1 cellular context compared by ENCODE assay signal in the genomic region with DNA sequence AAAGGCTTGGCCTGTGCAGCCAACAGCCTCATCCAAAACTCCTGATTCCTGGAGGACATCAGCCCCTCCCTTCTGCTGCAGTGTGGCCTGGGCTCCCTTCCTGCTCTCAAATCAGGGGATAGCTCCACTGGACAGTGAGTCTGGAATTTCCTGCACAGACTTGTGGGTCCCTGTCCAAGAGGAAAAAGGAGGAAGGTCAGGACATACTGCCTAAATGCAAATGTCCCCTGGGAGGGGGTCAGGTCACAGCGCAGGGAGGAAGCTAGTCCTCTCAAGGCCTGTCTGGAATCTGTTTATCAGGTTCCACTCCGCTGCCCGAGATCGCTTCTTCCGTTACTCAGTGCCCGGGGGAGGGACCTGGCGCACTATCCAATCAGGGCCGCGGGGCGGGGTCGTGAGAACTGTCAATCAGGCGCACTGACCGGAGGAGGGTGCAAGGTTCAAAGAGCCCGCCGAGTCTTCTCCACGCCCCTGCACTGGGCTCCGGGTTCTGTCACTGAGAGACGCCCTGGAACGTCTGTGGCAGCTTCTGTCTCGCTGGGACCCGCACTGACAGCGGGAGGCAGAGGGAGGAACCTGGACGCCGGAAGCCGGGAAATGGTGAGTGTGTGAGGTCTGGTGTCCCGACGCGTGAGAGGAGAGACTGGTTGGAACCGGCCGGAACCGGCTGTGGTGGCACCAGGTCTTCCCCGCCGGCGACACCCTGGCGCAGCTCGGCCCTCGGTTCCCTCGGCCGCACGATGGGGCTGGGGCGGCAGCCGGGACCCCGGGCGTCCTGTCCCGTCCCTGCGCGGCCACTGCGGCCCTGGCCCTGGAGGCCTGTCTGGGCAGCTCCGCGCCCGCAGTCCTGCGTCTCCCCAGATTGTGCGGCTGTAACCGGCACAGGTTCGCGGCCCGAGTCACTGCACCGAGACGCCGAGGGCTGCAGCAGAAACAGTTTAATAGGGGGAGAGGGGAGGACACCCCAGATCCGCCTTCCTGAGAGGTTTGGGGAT.
A peak's percentile ranks its signal among the peaks of the same experiment; 100 is the strongest.
TF ChIP-seq lines count a peak whose summit lies in the region.

A gene (plus strand): TSS at position 404 of the 995 bp plus-strand sequence. CDS start 194 bp downstream, at position 598.

TF ChIP-seq in HEK293, 187 proteins besides CTCF, POLR2A, EP300 and RAD21 (continued from another document and continues in another):
- TF ChIP-seq KLF10 (tag by site-specific recombination; IDR thresholded peaks at IDR 0.05) (no peak), ZNF138 (tag by site-specific recombination; IDR thresholded peaks at IDR 0.05; ENCODE audit: borderline replicate concordance) (no peak), GLI4 (tag by site-specific recombination; IDR thresholded peaks at IDR 0.05) (no peak), ZNF830 (tag by site-specific recombination; IDR thresholded peaks at IDR 0.05; ENCODE audit: low read depth) (no peak), GFI1B (tag by site-specific recombination; IDR thresholded peaks at IDR 0.05) (no peak), ZNF843 (tag by site-specific recombination; IDR thresholded peaks at IDR 0.05) (no peak), ZFP37 (tag by site-specific recombination; IDR thresholded peaks at IDR 0.05) (no peak), GLI2 (tag by site-specific recombination; IDR thresholded peaks at IDR 0.05; ENCODE audit: borderline replicate concordance, low read depth) (no peak), ZNF112 (tag by site-specific recombination; IDR thresholded peaks at IDR 0.05) (no peak), ZNF626 (tag by site-specific recombination; IDR thresholded peaks at IDR 0.05) (no peak), SP2 (tag by site-specific recombination; IDR thresholded peaks at IDR 0.05) (peak; percentile 94), ZBTB7A (tag by site-specific recombination; IDR thresholded peaks at IDR 0.05; ENCODE audit: low read depth) (0 out of 2 replicates have a peak, but pooled peaks have one; percentile 38), ZNF501 (tag by site-specific recombination; IDR thresholded peaks at IDR 0.05) (no peak), ZNF571 (tag by site-specific recombination; IDR thresholded peaks at IDR 0.05) (no peak), OVOL3 (tag by site-specific recombination; IDR thresholded peaks at IDR 0.05) (no peak), OSR2 (tag by site-specific recombination; IDR thresholded peaks at IDR 0.05) (no peak), REPIN1 (tag by site-specific recombination; IDR thresholded peaks at IDR 0.05; ENCODE audit: low read depth) (no peak), ZNF140 (tag by site-specific recombination; IDR thresholded peaks at IDR 0.05) (no peak), ZNF514 (tag by site-specific recombination; IDR thresholded peaks at IDR 0.05) (no peak), ZNF664 (tag by site-specific recombination; IDR thresholded peaks at IDR 0.05) (no peak), SETDB1 (IDR thresholded peaks at IDR 0.05; ENCODE audit: insufficient read length, low read length) (no peak), ZNF473 (tag by site-specific recombination; IDR thresholded peaks at IDR 0.05) (no peak), ZNF521 (tag by site-specific recombination; IDR thresholded peaks at IDR 0.05) (no peak), ZNF157 (tag by site-specific recombination; IDR thresholded peaks at IDR 0.05) (no peak), ZNF239 (tag by site-specific recombination; IDR thresholded peaks at IDR 0.05) (no peak), EGR2 (tag by site-specific recombination; IDR thresholded peaks at IDR 0.05; ENCODE audit: low read depth) (no peak), ZNF558 (tag by site-specific recombination; IDR thresholded peaks at IDR 0.05) (no peak), ZBTB17 (tag by site-specific recombination; IDR thresholded peaks at IDR 0.05) (peak; percentile 92)
- TF ChIP-seq, protein P1, sequence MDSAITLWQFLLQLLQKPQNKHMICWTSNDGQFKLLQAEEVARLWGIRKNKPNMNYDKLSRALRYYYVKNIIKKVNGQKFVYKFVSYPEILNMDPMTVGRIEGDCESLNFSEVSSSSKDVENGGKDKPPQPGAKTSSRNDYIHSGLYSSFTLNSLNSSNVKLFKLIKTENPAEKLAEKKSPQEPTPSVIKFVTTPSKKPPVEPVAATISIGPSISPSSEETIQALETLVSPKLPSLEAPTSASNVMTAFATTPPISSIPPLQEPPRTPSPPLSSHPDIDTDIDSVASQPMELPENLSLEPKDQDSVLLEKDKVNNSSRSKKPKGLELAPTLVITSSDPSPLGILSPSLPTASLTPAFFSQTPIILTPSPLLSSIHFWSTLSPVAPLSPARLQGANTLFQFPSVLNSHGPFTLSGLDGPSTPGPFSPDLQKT (IDR thresholded peaks at IDR 0.05; ENCODE audit: borderline replicate concordance, low read depth, low read length) = no peak
- TF ChIP-seq, protein P2, sequence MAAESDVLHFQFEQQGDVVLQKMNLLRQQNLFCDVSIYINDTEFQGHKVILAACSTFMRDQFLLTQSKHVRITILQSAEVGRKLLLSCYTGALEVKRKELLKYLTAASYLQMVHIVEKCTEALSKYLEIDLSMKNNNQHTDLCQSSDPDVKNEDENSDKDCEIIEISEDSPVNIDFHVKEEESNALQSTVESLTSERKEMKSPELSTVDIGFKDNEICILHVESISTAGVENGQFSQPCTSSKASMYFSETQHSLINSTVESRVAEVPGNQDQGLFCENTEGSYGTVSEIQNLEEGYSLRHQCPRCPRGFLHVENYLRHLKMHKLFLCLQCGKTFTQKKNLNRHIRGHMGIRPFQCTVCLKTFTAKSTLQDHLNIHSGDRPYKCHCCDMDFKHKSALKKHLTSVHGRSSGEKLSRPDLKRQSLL (tag by site-specific recombination; IDR thresholded peaks at IDR 0.05) = no peak
- TF ChIP-seq, protein P3, sequence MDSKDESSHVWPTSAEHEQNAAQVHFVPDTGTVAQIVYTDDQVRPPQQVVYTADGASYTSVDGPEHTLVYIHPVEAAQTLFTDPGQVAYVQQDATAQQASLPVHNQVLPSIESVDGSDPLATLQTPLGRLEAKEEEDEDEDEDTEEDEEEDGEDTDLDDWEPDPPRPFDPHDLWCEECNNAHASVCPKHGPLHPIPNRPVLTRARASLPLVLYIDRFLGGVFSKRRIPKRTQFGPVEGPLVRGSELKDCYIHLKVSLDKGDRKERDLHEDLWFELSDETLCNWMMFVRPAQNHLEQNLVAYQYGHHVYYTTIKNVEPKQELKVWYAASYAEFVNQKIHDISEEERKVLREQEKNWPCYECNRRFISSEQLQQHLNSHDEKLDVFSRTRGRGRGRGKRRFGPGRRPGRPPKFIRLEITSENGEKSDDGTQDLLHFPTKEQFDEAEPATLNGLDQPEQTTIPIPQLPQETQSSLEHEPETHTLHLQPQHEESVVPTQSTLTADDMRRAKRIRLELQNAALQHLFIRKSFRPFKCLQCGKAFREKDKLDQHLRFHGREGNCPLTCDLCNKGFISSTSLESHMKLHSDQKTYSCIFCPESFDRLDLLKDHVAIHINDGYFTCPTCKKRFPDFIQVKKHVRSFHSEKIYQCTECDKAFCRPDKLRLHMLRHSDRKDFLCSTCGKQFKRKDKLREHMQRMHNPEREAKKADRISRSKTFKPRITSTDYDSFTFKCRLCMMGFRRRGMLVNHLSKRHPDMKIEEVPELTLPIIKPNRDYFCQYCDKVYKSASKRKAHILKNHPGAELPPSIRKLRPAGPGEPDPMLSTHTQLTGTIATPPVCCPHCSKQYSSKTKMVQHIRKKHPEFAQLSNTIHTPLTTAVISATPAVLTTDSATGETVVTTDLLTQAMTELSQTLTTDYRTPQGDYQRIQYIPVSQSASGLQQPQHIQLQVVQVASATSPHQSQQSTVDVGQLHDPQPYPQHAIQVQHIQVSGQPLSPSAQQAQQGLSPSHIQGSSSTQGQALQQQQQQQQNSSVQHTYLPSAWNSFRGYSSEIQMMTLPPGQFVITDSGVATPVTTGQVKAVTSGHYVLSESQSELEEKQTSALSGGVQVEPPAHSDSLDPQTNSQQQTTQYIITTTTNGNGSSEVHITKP (tag by site-specific recombination; IDR thresholded peaks at IDR 0.05) = peak; percentile 72
- TF ChIP-seq, protein P4, sequence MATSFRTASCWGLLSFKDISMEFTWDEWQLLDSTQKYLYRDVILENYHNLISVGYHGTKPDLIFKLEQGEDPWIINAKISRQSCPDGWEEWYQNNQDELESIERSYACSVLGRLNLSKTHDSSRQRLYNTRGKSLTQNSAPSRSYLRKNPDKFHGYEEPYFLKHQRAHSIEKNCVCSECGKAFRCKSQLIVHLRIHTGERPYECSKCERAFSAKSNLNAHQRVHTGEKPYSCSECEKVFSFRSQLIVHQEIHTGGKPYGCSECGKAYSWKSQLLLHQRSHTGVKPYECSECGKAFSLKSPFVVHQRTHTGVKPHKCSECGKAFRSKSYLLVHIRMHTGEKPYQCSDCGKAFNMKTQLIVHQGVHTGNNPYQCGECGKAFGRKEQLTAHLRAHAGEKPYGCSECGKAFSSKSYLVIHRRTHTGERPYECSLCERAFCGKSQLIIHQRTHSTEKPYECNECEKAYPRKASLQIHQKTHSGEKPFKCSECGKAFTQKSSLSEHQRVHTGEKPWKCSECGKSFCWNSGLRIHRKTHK (tag by site-specific recombination; IDR thresholded peaks at IDR 0.05) = no peak
- TF ChIP-seq, protein P5, sequence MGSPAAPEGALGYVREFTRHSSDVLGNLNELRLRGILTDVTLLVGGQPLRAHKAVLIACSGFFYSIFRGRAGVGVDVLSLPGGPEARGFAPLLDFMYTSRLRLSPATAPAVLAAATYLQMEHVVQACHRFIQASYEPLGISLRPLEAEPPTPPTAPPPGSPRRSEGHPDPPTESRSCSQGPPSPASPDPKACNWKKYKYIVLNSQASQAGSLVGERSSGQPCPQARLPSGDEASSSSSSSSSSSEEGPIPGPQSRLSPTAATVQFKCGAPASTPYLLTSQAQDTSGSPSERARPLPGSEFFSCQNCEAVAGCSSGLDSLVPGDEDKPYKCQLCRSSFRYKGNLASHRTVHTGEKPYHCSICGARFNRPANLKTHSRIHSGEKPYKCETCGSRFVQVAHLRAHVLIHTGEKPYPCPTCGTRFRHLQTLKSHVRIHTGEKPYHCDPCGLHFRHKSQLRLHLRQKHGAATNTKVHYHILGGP (tag by site-specific recombination; IDR thresholded peaks at IDR 0.05) = no peak
- TF ChIP-seq, protein P6, sequence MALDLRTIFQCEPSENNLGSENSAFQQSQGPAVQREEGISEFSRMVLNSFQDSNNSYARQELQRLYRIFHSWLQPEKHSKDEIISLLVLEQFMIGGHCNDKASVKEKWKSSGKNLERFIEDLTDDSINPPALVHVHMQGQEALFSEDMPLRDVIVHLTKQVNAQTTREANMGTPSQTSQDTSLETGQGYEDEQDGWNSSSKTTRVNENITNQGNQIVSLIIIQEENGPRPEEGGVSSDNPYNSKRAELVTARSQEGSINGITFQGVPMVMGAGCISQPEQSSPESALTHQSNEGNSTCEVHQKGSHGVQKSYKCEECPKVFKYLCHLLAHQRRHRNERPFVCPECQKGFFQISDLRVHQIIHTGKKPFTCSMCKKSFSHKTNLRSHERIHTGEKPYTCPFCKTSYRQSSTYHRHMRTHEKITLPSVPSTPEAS (tag by site-specific recombination; IDR thresholded peaks at IDR 0.05) = no peak
- TF ChIP-seq, protein P7, sequence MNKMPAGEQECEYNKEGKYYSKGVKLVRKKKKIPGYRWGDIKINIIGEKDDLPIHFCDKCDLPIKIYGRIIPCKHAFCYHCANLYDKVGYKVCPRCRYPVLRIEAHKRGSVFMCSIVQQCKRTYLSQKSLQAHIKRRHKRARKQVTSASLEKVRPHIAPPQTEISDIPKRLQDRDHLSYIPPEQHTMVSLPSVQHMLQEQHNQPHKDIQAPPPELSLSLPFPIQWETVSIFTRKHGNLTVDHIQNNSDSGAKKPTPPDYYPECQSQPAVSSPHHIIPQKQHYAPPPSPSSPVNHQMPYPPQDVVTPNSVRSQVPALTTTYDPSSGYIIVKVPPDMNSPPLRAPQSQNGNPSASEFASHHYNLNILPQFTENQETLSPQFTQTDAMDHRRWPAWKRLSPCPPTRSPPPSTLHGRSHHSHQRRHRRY (tag by site-specific recombination; IDR thresholded peaks at IDR 0.05) = no peak
- TF ChIP-seq, protein P8, sequence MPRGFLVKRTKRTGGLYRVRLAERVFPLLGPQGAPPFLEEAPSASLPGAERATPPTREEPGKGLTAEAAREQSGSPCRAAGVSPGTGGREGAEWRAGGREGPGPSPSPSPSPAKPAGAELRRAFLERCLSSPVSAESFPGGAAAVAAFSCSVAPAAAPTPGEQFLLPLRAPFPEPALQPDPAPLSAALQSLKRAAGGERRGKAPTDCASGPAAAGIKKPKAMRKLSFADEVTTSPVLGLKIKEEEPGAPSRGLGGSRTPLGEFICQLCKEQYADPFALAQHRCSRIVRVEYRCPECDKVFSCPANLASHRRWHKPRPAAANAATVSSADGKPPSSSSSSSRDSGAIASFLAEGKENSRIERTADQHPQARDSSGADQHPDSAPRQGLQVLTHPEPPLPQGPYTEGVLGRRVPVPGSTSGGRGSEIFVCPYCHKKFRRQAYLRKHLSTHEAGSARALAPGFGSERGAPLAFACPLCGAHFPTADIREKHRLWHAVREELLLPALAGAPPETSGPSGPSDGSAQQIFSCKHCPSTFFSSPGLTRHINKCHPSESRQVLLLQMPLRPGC (tag by site-specific recombination; IDR thresholded peaks at IDR 0.05) = no peak
- TF ChIP-seq, protein P9, sequence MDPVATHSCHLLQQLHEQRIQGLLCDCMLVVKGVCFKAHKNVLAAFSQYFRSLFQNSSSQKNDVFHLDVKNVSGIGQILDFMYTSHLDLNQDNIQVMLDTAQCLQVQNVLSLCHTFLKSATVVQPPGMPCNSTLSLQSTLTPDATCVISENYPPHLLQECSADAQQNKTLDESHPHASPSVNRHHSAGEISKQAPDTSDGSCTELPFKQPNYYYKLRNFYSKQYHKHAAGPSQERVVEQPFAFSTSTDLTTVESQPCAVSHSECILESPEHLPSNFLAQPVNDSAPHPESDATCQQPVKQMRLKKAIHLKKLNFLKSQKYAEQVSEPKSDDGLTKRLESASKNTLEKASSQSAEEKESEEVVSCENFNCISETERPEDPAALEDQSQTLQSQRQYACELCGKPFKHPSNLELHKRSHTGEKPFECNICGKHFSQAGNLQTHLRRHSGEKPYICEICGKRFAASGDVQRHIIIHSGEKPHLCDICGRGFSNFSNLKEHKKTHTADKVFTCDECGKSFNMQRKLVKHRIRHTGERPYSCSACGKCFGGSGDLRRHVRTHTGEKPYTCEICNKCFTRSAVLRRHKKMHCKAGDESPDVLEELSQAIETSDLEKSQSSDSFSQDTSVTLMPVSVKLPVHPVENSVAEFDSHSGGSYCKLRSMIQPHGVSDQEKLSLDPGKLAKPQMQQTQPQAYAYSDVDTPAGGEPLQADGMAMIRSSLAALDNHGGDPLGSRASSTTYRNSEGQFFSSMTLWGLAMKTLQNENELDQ (tag by site-specific recombination; IDR thresholded peaks at IDR 0.05; ENCODE audit: low read depth) = no peak
- TF ChIP-seq, protein P10, sequence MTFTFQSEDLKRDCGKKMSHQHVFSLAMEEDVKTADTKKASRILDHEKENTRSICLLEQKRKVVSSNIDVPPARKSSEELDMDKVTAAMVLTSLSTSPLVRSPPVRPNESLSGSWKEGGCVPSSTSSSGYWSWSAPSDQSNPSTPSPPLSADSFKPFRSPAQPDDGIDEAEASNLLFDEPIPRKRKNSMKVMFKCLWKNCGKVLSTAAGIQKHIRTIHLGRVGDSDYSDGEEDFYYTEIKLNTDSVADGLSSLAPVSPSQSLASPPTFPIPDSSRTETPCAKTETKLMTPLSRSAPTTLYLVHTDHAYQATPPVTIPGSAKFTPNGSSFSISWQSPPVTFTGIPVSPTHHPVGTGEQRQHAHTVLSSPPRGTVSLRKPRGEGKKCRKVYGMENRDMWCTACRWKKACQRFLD (tag by site-specific recombination; IDR thresholded peaks at IDR 0.05) = no peak
- TF ChIP-seq, protein P11, sequence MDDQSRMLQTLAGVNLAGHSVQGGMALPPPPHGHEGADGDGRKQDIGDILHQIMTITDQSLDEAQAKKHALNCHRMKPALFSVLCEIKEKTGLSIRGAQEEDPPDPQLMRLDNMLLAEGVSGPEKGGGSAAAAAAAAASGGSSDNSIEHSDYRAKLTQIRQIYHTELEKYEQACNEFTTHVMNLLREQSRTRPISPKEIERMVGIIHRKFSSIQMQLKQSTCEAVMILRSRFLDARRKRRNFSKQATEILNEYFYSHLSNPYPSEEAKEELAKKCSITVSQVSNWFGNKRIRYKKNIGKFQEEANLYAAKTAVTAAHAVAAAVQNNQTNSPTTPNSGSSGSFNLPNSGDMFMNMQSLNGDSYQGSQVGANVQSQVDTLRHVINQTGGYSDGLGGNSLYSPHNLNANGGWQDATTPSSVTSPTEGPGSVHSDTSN (CRISPR knock-in tag; IDR thresholded peaks at IDR 0.05) = no peak; the same call in 1 of the 2 replicates
